Comparison of ENCODE assay signal across 8 cellular contexts in the genomic region with DNA sequence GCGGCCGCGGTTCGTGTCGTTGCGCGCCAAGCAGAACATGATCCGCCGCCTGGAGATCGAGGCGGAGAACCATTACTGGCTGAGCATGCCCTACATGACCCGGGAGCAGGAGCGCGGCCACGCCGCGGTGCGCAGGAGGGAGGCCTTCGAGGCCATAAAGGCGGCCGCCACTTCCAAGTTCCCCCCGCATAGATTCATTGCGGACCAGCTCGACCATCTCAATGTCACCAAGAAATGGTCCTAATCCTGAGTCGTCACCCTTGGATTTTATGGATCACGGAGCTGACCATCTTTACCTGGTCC. TPM values are rescaled to one million over a fixed set of nuclear protein-coding genes. Genes with fewer than 3 reads are reported as not detected.
DNase-seq lines count a peak whose midpoint lies in the region; ATAC-seq and TF ChIP-seq lines count a peak whose summit lies in the region.

No MANE protein-coding gene starts in this region.

- intact Hi-C loops in ovary (cut with DNase I): no loop called here

- TF ChIP-seq CTCF in RWPE2 (IDR thresholded peaks at IDR 0.05; ENCODE audit: poor library complexity, severe bottlenecking) (no peak), ovary (IDR thresholded peaks at IDR 0.05) (no peak)

- H3K36me3 ChIP-seq in RWPE2 (ENCODE audit: low read depth) (peaks cover 20% of the 10 kb centered on the region), ovary (no peaks in the 10 kb centered on the region)

- DNase-seq in NCI-H524 (lab: John Stamatoyannopoulos, UW) (peak; percentile 36 to 71), NCI-H524 treated with DMSO at 0.1 percent for 48 hours (lab: John Stamatoyannopoulos, UW) (no peak), RWPE2 (ENCODE audit: low spot score) (no peak), ovary (no peak), NCI-H2029 (lab: John Stamatoyannopoulos, UW) (no peak), ureter (ENCODE audit: low spot score) (no peak)

- WGBS in ovary, 3 donors: 1 to 2% (median 1%) methylated on average over 26 of the region's 26 CpGs

- no peaks in the 10 kb centered on the region for H3K27me3 ChIP-seq in RWPE2 (ENCODE audit: insufficient read depth, poor library complexity, severe bottlenecking)
- H3K27me3 ChIP-seq in ovary: no peaks in the 10 kb centered on the region

- peak; percentile 22 for ATAC-seq in HG02623 (IDR thresholded peaks at IDR 0.05; ENCODE audit: unreplicated experiment)
- ATAC-seq in RWPE2 (ENCODE audit: low read depth): peak; percentile 6; the same call in 2 of the 3 replicates
- peak; percentile 20 for ATAC-seq in esophagus mucosa

- H3K4me3 ChIP-seq in RWPE2 (ENCODE audit: severe bottlenecking) (peak overlapping the region; percentile 78), ovary (peak overlapping the region; percentile 92)

- TF ChIP-seq EP300 in ovary (IDR thresholded peaks at IDR 0.05): no peak

- H3K4me1 ChIP-seq in RWPE2 (ENCODE audit: insufficient read depth, poor library complexity, severe bottlenecking) (peaks cover 15% of the 10 kb centered on the region), ovary (ENCODE audit: insufficient read depth) (peaks cover 2% of the 10 kb centered on the region)

- no peak for TF ChIP-seq POLR2A in ovary (IDR thresholded peaks at IDR 0.05)

- H3K27ac ChIP-seq in RWPE2 (ENCODE audit: poor library complexity, severe bottlenecking) (peak overlapping the region; percentile 80), ovary (peak overlapping the region; percentile 86 to 93)

- no peaks in the 10 kb centered on the region for H3K9me3 ChIP-seq in RWPE2 (ENCODE audit: severe bottlenecking)
- no peaks in the 10 kb centered on the region for H3K9me3 ChIP-seq in ovary

RNA-seq across cellular contexts. Expression of a gene that starts 0.5 kb away (rescaled TPM):
- total RNA-seq in esophagus mucosa (14.0 TPM), ovary (10 to 100 TPM; 16.1 to 39.3 (median 19.7) TPM), ureter (15.5 TPM)
- polyA plus RNA-seq in ovary: 10 to 100 TPM; 16.8 to 20.7 TPM

RNA-seq across cellular contexts. Expression of a gene that starts 0.6 kb away (rescaled TPM):
- total RNA-seq in esophagus mucosa (7.7 TPM), ovary (1 to 10 TPM in 1 of 7 donors, under 1 TPM in 6; 0.12 to 1.2 (median 0.43) TPM), ureter (0.60 TPM)
- polyA plus RNA-seq in ovary: 1 to 10 TPM in 1 of 2 donors, under 1 TPM in 1; 0.16 to 1.6 TPM

RNA-seq across cellular contexts. Expression of a gene that starts 37.0 kb away (rescaled TPM):
- total RNA-seq in esophagus mucosa (180 TPM), ovary (100 to 1,000 TPM in 5 of 7 donors, 10 to 100 TPM in 2; 33.4 to 204 (median 165) TPM), ureter (218 TPM)
- polyA plus RNA-seq in ovary: 100 to 1,000 TPM in 1 of 2 donors, 10 to 100 TPM in 1; 55.3 to 235 TPM

Comparison
In these comparisons a context has a peak if more than half of its experiments do, and no peak if none do; other contexts are left out.
1. DNase-seq: peak in NCI-H524 (2 of 2); none in NCI-H524 treated with DMSO at 0.1 percent for 48 hours (single experiment), RWPE2 (single experiment), ovary (0 of 5), NCI-H2029 (single experiment) and ureter (single experiment).
2. Peak in every context shown above with its lines, with median percentiles within 50 percentile points of each other: ATAC-seq.